Comparison of ENCODE assay signal across 8 cellular contexts in the genomic region with DNA sequence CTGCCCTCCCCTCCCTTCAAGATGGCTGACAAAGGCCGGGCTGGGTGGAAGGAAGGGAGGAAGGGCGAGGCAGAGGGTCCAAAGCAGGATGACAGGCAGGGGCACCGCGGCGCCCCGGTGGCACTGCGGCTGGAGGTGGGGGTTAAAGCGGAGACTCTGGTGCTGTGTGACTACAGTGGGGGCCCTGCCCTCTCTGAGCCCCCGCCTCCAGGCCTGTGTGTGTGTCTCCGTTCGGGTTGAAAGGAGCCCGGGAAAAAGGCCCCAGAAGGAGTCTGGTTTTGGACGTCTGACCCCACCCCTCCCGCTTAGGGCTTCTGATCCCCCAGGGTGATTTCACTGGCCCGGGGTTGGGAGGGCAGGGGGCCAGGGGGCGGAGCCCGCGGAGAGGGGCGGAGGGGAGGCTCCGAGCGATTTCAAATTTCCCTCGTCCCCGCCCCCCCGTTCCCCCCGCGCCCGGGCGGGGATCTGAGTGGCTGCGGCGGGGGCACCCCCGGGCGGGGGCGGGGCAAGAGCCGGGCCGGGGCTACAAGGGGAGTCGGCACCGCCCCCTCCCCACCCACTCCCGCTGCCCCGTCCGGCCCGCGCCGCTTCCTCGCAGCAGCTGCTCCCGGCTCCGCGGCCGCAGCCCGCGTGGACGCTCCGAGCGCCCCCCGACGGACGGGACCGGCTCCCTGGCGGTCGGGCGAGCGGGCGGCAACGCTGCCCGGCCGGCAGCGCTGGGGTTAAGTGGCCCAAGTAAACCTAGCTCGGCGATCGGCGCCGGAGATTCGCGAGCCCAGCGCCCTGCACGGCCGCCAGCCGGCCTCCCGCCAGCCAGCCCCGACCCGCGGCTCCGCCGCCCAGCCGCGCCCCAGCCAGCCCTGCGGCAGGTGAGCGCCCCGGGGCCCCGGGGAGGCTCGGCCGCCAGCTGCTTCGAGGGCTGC. TPM values are rescaled to one million over a fixed set of nuclear protein-coding genes. Genes with fewer than 3 reads are reported as not detected.
DNase-seq lines count a peak whose midpoint lies in the region; ATAC-seq and TF ChIP-seq lines count a peak whose summit lies in the region.

Gene DNMT3B (plus strand): TSS at position 555 of the 923 bp plus-strand sequence. CDS start 17,939 bp downstream, outside the sequence.

- H3K4me3 Mint-ChIP-seq in Calu3 (ENCODE audit: low read depth, unreplicated experiment) = peak within 1 kb of the TSS; percentile 93

- H4K91ac ChIP-seq in trophoblast cell (ENCODE audit: low read depth, low read length) = peak within 1 kb of the TSS; percentile 84

- H3K4me1 Mint-ChIP-seq in Calu3 (ENCODE audit: low read depth, unreplicated experiment) = peaks cover 27% of the 10 kb centered on the region

- peak within 1 kb of the TSS; percentile 86 for H3K27ac Mint-ChIP-seq in Calu3 (ENCODE audit: unreplicated experiment)
- peak within 1 kb of the TSS; percentile 52 to 81 for H3K27ac Mint-ChIP-seq in activated naive CD4-positive, alpha-beta T cell treated with anti-CD3 and anti-CD28 coated beads, Interleukin-2, amount 50 U/mL, for 72 hours

- intact Hi-C loops in Calu3 (cut with micrococcal nuclease; ENCODE audit: unreplicated experiment) = loop anchor here (2.0 kb wide), 1 partner anchor 31 kb away; no protein-coding TSS in a partner anchor

- peak within 1 kb of the TSS; percentile 75 for H3K18ac ChIP-seq in trophoblast cell (ENCODE audit: low read length)

- BruUV-seq in Calu3 (replicated peaks; lab: Mats Ljungman, UMichigan) = no TSS peak

- H3K27me3 ChIP-seq in Karpas-422 (ENCODE audit: low read length) (0 out of 2 replicates have a peak, but pooled peaks cover 2% of the 10 kb centered on the region), SK-N-SH (ENCODE audit: insufficient read depth) (no peaks in the 10 kb centered on the region), cardiac muscle cell (no peaks in the 10 kb centered on the region), trophoblast cell (ENCODE audit: insufficient read depth, low read length) (no peaks in the 10 kb centered on the region), upper lobe of left lung (no peaks in the 10 kb centered on the region)

- peaks cover 20% of the 10 kb centered on the region for H3K79me1 ChIP-seq in trophoblast cell (ENCODE audit: low read length)

- no peaks in the 10 kb centered on the region for H3K9me2 ChIP-seq in Karpas-422 (replicated peaks; ENCODE audit: insufficient read depth, low read length)
- no peaks in the 10 kb centered on the region for H3K9me2 ChIP-seq in SK-N-SH

- TF ChIP-seq CTCF in Calu3 (IDR thresholded peaks at IDR 0.05; ENCODE audit: unreplicated experiment) = no peak
- peak; percentile 28 for TF ChIP-seq CTCF in SK-N-SH (IDR thresholded peaks at IDR 0.05)
- no peak for TF ChIP-seq CTCF in cardiac muscle cell (IDR thresholded peaks at IDR 0.05; ENCODE audit: low read depth, low read length)
- TF ChIP-seq CTCF in upper lobe of left lung (IDR thresholded peaks at IDR 0.05) = peak in 4 of 6 experiments; percentile 7 to 66 (median 40)

- peak within 1 kb of the TSS; percentile 72 for H3K14ac ChIP-seq in trophoblast cell (ENCODE audit: low read length)

- peak within 1 kb of the TSS; percentile 66 for H3K4me2 ChIP-seq in Karpas-422 (ENCODE audit: low read depth, low read length, poor library complexity, severe bottlenecking)
- peak within 1 kb of the TSS; percentile 93 for H3K4me2 ChIP-seq in SK-N-SH
- H3K4me2 ChIP-seq in trophoblast cell (ENCODE audit: low read length) = peak within 1 kb of the TSS; percentile 95

- H2BK5ac ChIP-seq in trophoblast cell (ENCODE audit: low read depth, low read length, poor library complexity) = peak within 1 kb of the TSS; percentile 66

- H2AK5ac ChIP-seq in trophoblast cell (ENCODE audit: low read length) = peak within 1 kb of the TSS; percentile 21

- no peaks in the 10 kb centered on the region for H4K20me1 ChIP-seq in Karpas-422 (ENCODE audit: insufficient read depth, low read depth, low read length)
- no peaks in the 10 kb centered on the region for H4K20me1 ChIP-seq in SK-N-SH (ENCODE audit: insufficient read depth)

- H3K4me3 ChIP-seq in Karpas-422 (ENCODE audit: low read length) (peak within 1 kb of the TSS; percentile 68), SK-N-SH (ENCODE audit: low read depth in 2 of 2, low read length in 1 of 2) (peak within 1 kb of the TSS; percentile 72 to 86), cardiac muscle cell (peak within 1 kb of the TSS; percentile 90), trophoblast cell (ENCODE audit: low read depth, low read length) (peak within 1 kb of the TSS; percentile 82), upper lobe of left lung (peak within 1 kb of the TSS; percentile 51 to 92 (median 88))

- H3K4me1 ChIP-seq in Karpas-422 (ENCODE audit: low read length) = peaks cover 13% of the 10 kb centered on the region
- H3K4me1 ChIP-seq in SK-N-SH (ENCODE audit: control insufficient read depth in 1 of 2, insufficient read depth in 2 of 2, low read depth in 1 of 2, low read length in 1 of 2) = peaks cover 0 to 12% of the 10 kb centered on the region in 2 experiments; a peak in 2 of 4 replicates
- H3K4me1 ChIP-seq in cardiac muscle cell (ENCODE audit: low read depth) = peaks cover 10% of the 10 kb centered on the region
- peaks cover 9 to 21% of the 10 kb centered on the region in 2 experiments for H3K4me1 ChIP-seq in trophoblast cell (ENCODE audit: control insufficient read depth in 1 of 2, insufficient read depth in 2 of 2, low read length in 2 of 2)
- peaks cover 13 to 32% (median 18%) of the 10 kb centered on the region in 4 donors for H3K4me1 ChIP-seq in upper lobe of left lung

- peaks cover 35% of the 10 kb centered on the region for H3K36me3 Mint-ChIP-seq in Calu3 (ENCODE audit: insufficient read depth, unreplicated experiment)
- no peaks in the 10 kb centered on the region for H3K36me3 Mint-ChIP-seq in activated naive CD4-positive, alpha-beta T cell treated with anti-CD3 and anti-CD28 coated beads, Interleukin-2, amount 50 U/mL, for 72 hours

- H3K23ac ChIP-seq in trophoblast cell (ENCODE audit: low read length) = no peak within 1 kb of the TSS

- no peak for TF ChIP-seq POLR2A in upper lobe of left lung (IDR thresholded peaks at IDR 0.05)

- POLR2A ChIA-PET in SK-N-SH (lab: Yijun Ruan, JAX) = interaction anchor here (0.6 to 1.9 kb wide), 4 partner anchors 17 to 89 kb away, joined by 3 to 11 read pairs (median 8); partner anchors contain the start of genes COMMD7 and MAPRE1

- WGBS in SK-N-SH (ENCODE audit: low lambda C conversion rate) = 7% methylated on average over 31 of the region's 92 CpGs
- WGBS in trophoblast cell (ENCODE audit: extremely low coverage, insufficient coverage, insufficient read length) = no CpG with 5 or more reads among the region's 92 CpGs
- 0 to 1% methylated on average over 14 to 34 of the region's 92 CpGs for WGBS in upper lobe of left lung, 2 donors

- TF ChIP-seq RAD21 in SK-N-SH (IDR thresholded peaks at IDR 0.05; ENCODE audit: low read length) = peak; percentile 26; the same call in 1 of the 2 replicates

- peak within 1 kb of the TSS; percentile 76 for H4K8ac ChIP-seq in trophoblast cell (ENCODE audit: low read depth, low read length)

- H3K36me3 ChIP-seq in Karpas-422 (ENCODE audit: insufficient read depth, low read length) = no peaks in the 10 kb centered on the region
- no peaks in the 10 kb centered on the region for H3K36me3 ChIP-seq in SK-N-SH (replicated peaks in 1 of 2; ENCODE audit: control insufficient read depth in 1 of 2, insufficient read depth in 2 of 2, low read length in 1 of 2)
- no peaks in the 10 kb centered on the region for H3K36me3 ChIP-seq in cardiac muscle cell
- no peaks in the 10 kb centered on the region for H3K36me3 ChIP-seq in trophoblast cell (ENCODE audit: control insufficient read depth in 1 of 2, insufficient read depth in 2 of 2, low read length in 2 of 2)
- no peaks in the 10 kb centered on the region for H3K36me3 ChIP-seq in upper lobe of left lung

- no peaks in the 10 kb centered on the region for H3K27me3 Mint-ChIP-seq in Calu3 (ENCODE audit: unreplicated experiment)

- peak within 1 kb of the TSS; percentile 72 for H3K4ac ChIP-seq in trophoblast cell (ENCODE audit: low read depth, low read length)

- H3K9me3 ChIP-seq in Karpas-422 (ENCODE audit: low read length) (no peaks in the 10 kb centered on the region), SK-N-SH (no peaks in the 10 kb centered on the region), cardiac muscle cell (ENCODE audit: low read depth) (no peaks in the 10 kb centered on the region), trophoblast cell (ENCODE audit: insufficient read depth, low read depth, low read length) (no peaks in the 10 kb centered on the region), upper lobe of left lung (no peaks in the 10 kb centered on the region)

- H3K27ac ChIP-seq in Karpas-422 (ENCODE audit: low read length) = no peak within 1 kb of the TSS
- peak within 1 kb of the TSS in 1 of 2 experiments; percentile 8; a peak in 1 of 4 replicates for H3K27ac ChIP-seq in SK-N-SH (ENCODE audit: low read depth in 2 of 2, low read length in 1 of 2)
- H3K27ac ChIP-seq in cardiac muscle cell = no peak within 1 kb of the TSS
- peak within 1 kb of the TSS; percentile 63 for H3K27ac ChIP-seq in trophoblast cell (ENCODE audit: low read depth, low read length)
- peak within 1 kb of the TSS in 1 of 4 donors; percentile 67 for H3K27ac ChIP-seq in upper lobe of left lung

- H3K79me2 ChIP-seq in Karpas-422 (ENCODE audit: low read length) (no peaks in the 10 kb centered on the region), SK-N-SH (ENCODE audit: insufficient read depth) (peaks cover 7% of the 10 kb centered on the region; the same call in 1 of the 2 replicates), trophoblast cell (ENCODE audit: control insufficient read depth, insufficient read depth, low read length, poor library complexity) (peaks cover 31% of the 10 kb centered on the region)

- peak within 1 kb of the TSS; percentile 67 for H2BK120ac ChIP-seq in trophoblast cell (ENCODE audit: insufficient read depth, low read length, poor library complexity)

- TF ChIP-seq EP300 in SK-N-SH (IDR thresholded peaks at IDR 0.05; ENCODE audit: borderline replicate concordance in 1 of 2, low read depth in 1 of 2, low read length in 1 of 2) (peak in 1 of 2 experiments; percentile 45; a peak in 1 of 4 replicates), upper lobe of left lung (IDR thresholded peaks at IDR 0.05) (no peak)

- no peaks in the 10 kb centered on the region for H3K9me3 Mint-ChIP-seq in Calu3 (ENCODE audit: low read depth, unreplicated experiment)
- H3K9me3 Mint-ChIP-seq in activated naive CD4-positive, alpha-beta T cell treated with anti-CD3 and anti-CD28 coated beads, Interleukin-2, amount 50 U/mL, for 72 hours = no peaks in the 10 kb centered on the region

- peaks cover 12% of the 10 kb centered on the region for H3F3A ChIP-seq in SK-N-SH (replicated peaks; ENCODE audit: insufficient read depth)

- H4K12ac ChIP-seq in trophoblast cell (ENCODE audit: low read depth, low read length) = peak within 1 kb of the TSS; percentile 95

- peak; percentile 49 for ATAC-seq in GM21447 (IDR thresholded peaks at IDR 0.05; ENCODE audit: unreplicated experiment)
- ATAC-seq in activated naive CD4-positive, alpha-beta T cell treated with anti-CD3 and anti-CD28 coated beads, Interleukin-2, amount 50 U/mL, for 72 hours = peak; percentile 82 to 87
- peak; percentile 73 to 94 for ATAC-seq in upper lobe of left lung (ENCODE audit: low FRiP score in 2 of 2)

- H2AFZ ChIP-seq in Karpas-422 (ENCODE audit: low read length) = peak within 1 kb of the TSS; percentile 91
- peak within 1 kb of the TSS; percentile 88 for H2AFZ ChIP-seq in SK-N-SH (ENCODE audit: low read depth)
- peak within 1 kb of the TSS; percentile 85 for H2AFZ ChIP-seq in trophoblast cell (ENCODE audit: insufficient read depth, low read length, poor library complexity)

- DNase-seq in Calu3 = peak; percentile 92
- DNase-seq in Karpas-422 = peak; percentile 75
- peak; percentile 99 for DNase-seq in SK-N-SH
- DNase-seq in activated naive CD4-positive, alpha-beta T cell treated with anti-CD3 and anti-CD28 coated beads, Interleukin-2, amount 50 U/mL, for 72 hours (ENCODE audit: low spot score in 2 of 2) = peak; percentile 70 to 74
- DNase-seq in cardiac muscle cell (ENCODE audit: low read depth in 1 of 2, low spot score in 1 of 2) = peak; percentile 81 to 87
- DNase-seq in trophoblast cell = peak; percentile 67 to 83
- DNase-seq in upper lobe of left lung = peak; percentile 81 to 96

- peak within 1 kb of the TSS; percentile 61 for H3K9ac ChIP-seq in Karpas-422 (ENCODE audit: low read length)
- peak within 1 kb of the TSS; percentile 85 for H3K9ac ChIP-seq in SK-N-SH
- peak within 1 kb of the TSS; percentile 76 for H3K9ac ChIP-seq in trophoblast cell (ENCODE audit: low read length)

- CTCF ChIA-PET in Calu3 (lab: Charles Lee) (interaction anchor here (0.6 to 3.3 kb wide), 3 partner anchors 15 to 78 kb away, joined by 3 to 33 read pairs (median 11); partner anchors contain the start of gene COMMD7), SK-N-SH (lab: Yijun Ruan, JAX) (interaction anchor here (0.8 to 4.9 kb wide), 6 partner anchors 11 to 89 kb away, joined by 3 to 39 read pairs (median 8); partner anchors contain the start of genes C20orf203 and COMMD7)

- peak within 1 kb of the TSS; percentile 10 for H2BK12ac ChIP-seq in trophoblast cell (ENCODE audit: low read length)

RNA-seq across cellular contexts. Expression of gene DNMT3B, which starts in this region (rescaled TPM):
- total RNA-seq in Calu3 (2022) (8.4 and 10.8 TPM in 2 replicates), cardiac muscle cell (11.9 and 24.3 TPM in 2 replicates), upper lobe of left lung (1 to 10 TPM in 4 of 6 donors, under 1 TPM in 1, not detected in 1; 0.76 to 2.1 (median 1.7) TPM)
- 0.63 and 1.0 TPM in 2 replicates for total RNA-seq in Karpas-422 (2014; rRNA removed; shearing (Covaris generic); ENCODE audit: low replicate concordance)
- polyA plus RNA-seq in SK-N-SH (2012; rRNA removed) (2.2 and 2.4 TPM in 2 replicates), cardiac muscle cell (10.2 and 14.8 TPM in 2 replicates)
- 1.2 and 1.8 TPM in 2 replicates for polyA plus RNA-seq in SK-N-SH (2012; cell fraction: cytosol; rRNA removed)
- 7.0 and 8.3 TPM in 2 replicates for polyA plus RNA-seq in SK-N-SH (2012; cell fraction: nucleus; rRNA removed)
- 1 to 10 TPM in 1 of 2 donors, under 1 TPM in 1; 0.84 to 2.2 TPM for total RNA-seq in activated naive CD4-positive, alpha-beta T cell treated with anti-CD3 and anti-CD28 coated beads, Interleukin-2, amount 50 U/mL, for 72 hours
- polyA plus RNA-seq in trophoblast cell (2013) = 35.7 and 37.2 TPM in 2 replicates

Comparison
In these comparisons a context has a peak if more than half of its experiments do, and no peak if none do; other contexts are left out.
1. CTCF ChIP-seq: peak in SK-N-SH (single experiment) and upper lobe of left lung (4 of 6); none in Calu3 (single experiment) and cardiac muscle cell (single experiment).
2. Peak in every context shown above with its lines, with median percentiles within 50 percentile points of each other: DNase-seq, ATAC-seq, H2AFZ ChIP-seq, H3K4me2 ChIP-seq, H3K4me3 ChIP-seq and H3K9ac ChIP-seq.